ENCODE assay signal across 13 cellular contexts in the genomic region with DNA sequence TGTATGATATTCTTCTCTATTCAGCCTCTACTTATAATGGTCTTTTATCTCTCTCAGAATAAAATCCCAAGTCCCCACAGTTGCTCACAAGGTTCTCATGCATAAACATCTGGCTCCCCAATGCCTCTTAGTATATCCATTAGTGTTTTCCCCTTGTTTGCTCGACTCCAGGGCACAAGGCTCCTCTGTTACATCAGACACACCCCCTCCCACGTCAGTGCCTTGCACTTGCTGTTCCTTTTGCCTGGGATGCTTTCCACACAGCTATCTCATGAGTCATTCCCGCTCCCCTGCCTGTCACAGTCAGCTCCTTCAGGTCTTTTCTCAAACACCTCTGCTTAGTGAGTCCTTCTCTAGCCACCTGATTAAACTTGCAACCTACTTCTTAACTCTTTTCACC.
DNase-seq lines count a peak whose midpoint lies in the region; ATAC-seq and TF ChIP-seq lines count a peak whose summit lies in the region.
"Had no signal": no experiment of that assay in that cellular context is flagged by ENCODE, and none has a peak within 500 bp of the region (broad histone marks: within the 10 kb centered on the region; RNA-seq: fewer than 3 reads in every experiment).

No MANE protein-coding gene starts in this region.

- H3K27ac ChIP-seq in RWPE2 (ENCODE audit: poor library complexity, severe bottlenecking) = no peak overlapping the region
- no peak overlapping the region for H3K27ac ChIP-seq in mesendoderm (ENCODE audit: low read depth, low read length)
- H3K27ac ChIP-seq: gastroesophageal sphincter, upper lobe of left lung had no signal

- no peak overlapping the region for H3K18ac ChIP-seq in mesendoderm (ENCODE audit: low read length)

- H3K36me3 ChIP-seq in RWPE2 (ENCODE audit: low read depth) (no peaks in the 10 kb centered on the region), mesendoderm (ENCODE audit: control insufficient read depth, insufficient read depth, low read length) (no peaks in the 10 kb centered on the region)
- H3K36me3 ChIP-seq: gastroesophageal sphincter, upper lobe of left lung had no signal

- no peaks in the 10 kb centered on the region for H3K4me1 ChIP-seq in RWPE2 (ENCODE audit: insufficient read depth, poor library complexity, severe bottlenecking)
- H3K4me1 ChIP-seq in mesendoderm (ENCODE audit: control insufficient read depth, low read depth, low read length) = no peaks in the 10 kb centered on the region
- H3K4me1 ChIP-seq: gastroesophageal sphincter, upper lobe of left lung had no signal

- H2BK15ac ChIP-seq in mesendoderm (replicated peaks; ENCODE audit: low read depth) = no peak overlapping the region

- H3K4me2 ChIP-seq in mesendoderm (ENCODE audit: low read length) = no peak overlapping the region

- H3K27me3 ChIP-seq in RWPE2 (ENCODE audit: insufficient read depth, poor library complexity, severe bottlenecking) (no peaks in the 10 kb centered on the region), mesendoderm (ENCODE audit: insufficient read depth, low read length, poor library complexity) (no peaks in the 10 kb centered on the region)
- H3K27me3 ChIP-seq: gastroesophageal sphincter, upper lobe of left lung had no signal

- H3K79me2 ChIP-seq in mesendoderm (ENCODE audit: control insufficient read depth, insufficient read depth, low read length) = no peaks in the 10 kb centered on the region

- H4K8ac ChIP-seq in mesendoderm (ENCODE audit: low read depth, low read length) = no peak overlapping the region

- H2AK5ac ChIP-seq in mesendoderm (ENCODE audit: low read length) = no peak overlapping the region

- H3K9me3 ChIP-seq in RWPE2 (ENCODE audit: severe bottlenecking) = no peaks in the 10 kb centered on the region
- H3K9me3 ChIP-seq: gastroesophageal sphincter, upper lobe of left lung had no signal

- no peak overlapping the region for H2BK5ac ChIP-seq in mesendoderm (ENCODE audit: low read length)

- ATAC-seq in RWPE2 (ENCODE audit: low read depth) (0 out of 3 replicates have a peak, but pooled peaks have one; percentile 25), GM21619 (IDR thresholded peaks at IDR 0.05; ENCODE audit: unreplicated experiment) (no peak), GM19397 (IDR thresholded peaks at IDR 0.05; ENCODE audit: unreplicated experiment) (no peak)
- ATAC-seq: gastroesophageal sphincter had no signal

- no CpG with 5 or more reads among the region's 3 CpGs for WGBS in mesendoderm (ENCODE audit: extremely low coverage, insufficient coverage, low lambda C conversion rate)

- H3K79me1 ChIP-seq in mesendoderm (ENCODE audit: low read length) = no peaks in the 10 kb centered on the region

- H3K4ac ChIP-seq in mesendoderm (ENCODE audit: low read depth, low read length) = no peak overlapping the region

- H3K4me3 ChIP-seq in RWPE2 (ENCODE audit: severe bottlenecking) = no peak overlapping the region
- H3K4me3 ChIP-seq in fibroblast of villous mesenchyme (ENCODE audit: low read depth, low read length) = no peak overlapping the region
- H3K4me3 ChIP-seq in mesendoderm (ENCODE audit: low read length) = no peak overlapping the region
- H3K4me3 ChIP-seq: gastroesophageal sphincter, upper lobe of left lung had no signal

- H3K56ac ChIP-seq in mesendoderm (ENCODE audit: low read length) = no peak overlapping the region

- H4K5ac ChIP-seq in mesendoderm (ENCODE audit: low read length) = no peak overlapping the region

- intact Hi-C loops in posterior vena cava (cut with DNase I) = no loop called here

- no peak overlapping the region for H2BK120ac ChIP-seq in mesendoderm (ENCODE audit: low read depth, low read length)

- peak; percentile 89 for DNase-seq in Ammon's horn (ENCODE audit: low spot score)
- DNase-seq in RWPE2 (ENCODE audit: low spot score) = no peak
- DNase-seq in fibroblast of villous mesenchyme (ENCODE audit: low read depth) = peak; percentile 1
- DNase-seq in mesendoderm = peak; percentile 70
- DNase-seq in RPMI8226 = no peak
- no peak for DNase-seq in posterior vena cava (ENCODE audit: low spot score)
- DNase-seq: activated CD4-positive, alpha-beta memory T cell treated with anti-CD3 and anti-CD28 coated beads for 36 hours; activated gamma-delta T cell treated with Interleukin-2 at 50 U/mL for 16 hours; NCI-H2029 treated with DMSO at 0.1 percent for 48 hours; upper lobe of left lung had no signal

- H3K23ac ChIP-seq in mesendoderm (ENCODE audit: low read length) = no peak overlapping the region

- TF ChIP-seq CTCF in RWPE2 (IDR thresholded peaks at IDR 0.05; ENCODE audit: poor library complexity, severe bottlenecking) = no peak
- TF ChIP-seq CTCF in fibroblast of villous mesenchyme (IDR thresholded peaks at IDR 0.05; ENCODE audit: insufficient read depth, low read depth, low read length) = no peak

- no peak overlapping the region for H3K9ac ChIP-seq in mesendoderm (ENCODE audit: low read length)

Comparison
In these comparisons a context has a peak if more than half of its experiments do, and no peak if none do; other contexts are left out.
1. DNase-seq: peak in Ammon's horn (single experiment), fibroblast of villous mesenchyme (single experiment) and mesendoderm (single experiment); none in RWPE2 (single experiment), RPMI8226 (single experiment) and posterior vena cava (single experiment).